ENCODE assay signal across 11 cellular contexts in genomic region chr12:49825971-49826421, GRCh38. TPM values are rescaled to one million over a fixed set of nuclear protein-coding genes. Genes with fewer than 3 reads are reported as not detected.
DNase-seq lines count a peak whose midpoint lies in the region; ATAC-seq and TF ChIP-seq lines count a peak whose summit lies in the region.
"Had no signal": no experiment of that assay in that cellular context is flagged by ENCODE, and none has a peak within 500 bp of the region (broad histone marks: within the 10 kb centered on the region; RNA-seq: fewer than 3 reads in every experiment).

No MANE protein-coding gene starts in this region.

- peaks cover 29% of the 10 kb centered on the region for H3K4me1 Mint-ChIP-seq in endodermal cell
- H3K4me1 Mint-ChIP-seq in nephron, result peaks cover 62% of the 10 kb centered on the region
- peaks cover 41% of the 10 kb centered on the region for H3K4me1 Mint-ChIP-seq in activated T-cell treated with anti-CD3 and anti-CD28 coated beads, Interleukin-2, amount 50 U/mL, for 4 hours (ENCODE audit: low read depth)

- no peaks in the 10 kb centered on the region for H3K9me3 Mint-ChIP-seq in endodermal cell
- no peaks in the 10 kb centered on the region for H3K9me3 Mint-ChIP-seq in nephron
- no peaks in the 10 kb centered on the region for H3K9me3 Mint-ChIP-seq in activated T-cell treated with anti-CD3 and anti-CD28 coated beads, Interleukin-2, amount 50 U/mL, for 4 hours
- H3K9me3 Mint-ChIP-seq: naive B cell had no signal

- no peak overlapping the region for H3K27ac Mint-ChIP-seq in endodermal cell
- H3K27ac Mint-ChIP-seq in nephron, result peak overlapping the region; percentile 89 to 94 (median 94)

- H3K27me3 ChIP-seq in AG04450 (ENCODE audit: control insufficient read depth, insufficient read depth, low read length) (no peaks in the 10 kb centered on the region), HUES64 (ENCODE audit: insufficient read depth, low read length) (no peaks in the 10 kb centered on the region), endodermal cell (ENCODE audit: control insufficient read depth, insufficient read depth, low read length, poor library complexity, severe bottlenecking) (no peaks in the 10 kb centered on the region)

- H3K27ac ChIP-seq in AG04450 (ENCODE audit: low read depth, low read length), result peak overlapping the region; percentile 80
- H3K27ac ChIP-seq in HUES64 (ENCODE audit: low read depth, low read length), result peak overlapping the region; percentile 44; the same call in 1 of the 2 replicates
- H3K27ac ChIP-seq in endodermal cell (ENCODE audit: low read depth, low read length), result no peak overlapping the region
- H3K27ac ChIP-seq: C4-2B had no signal

- ATAC-seq in activated T-cell treated with anti-CD3 and anti-CD28 coated beads, Interleukin-2, amount 50 U/mL, for 4 hours, result no peak

- TF ChIP-seq CTCF in AG04450 (IDR thresholded peaks at IDR 0.05; ENCODE audit: low read depth, low read length) (no peak), endodermal cell (conservative IDR thresholded peaks at IDR 0.05) (no peak), nephron (IDR thresholded peaks at IDR 0.05; ENCODE audit: unreplicated experiment in 3 of 3) (no peak)

- peaks cover 10% of the 10 kb centered on the region for H3K36me3 Mint-ChIP-seq in endodermal cell (ENCODE audit: low read depth)
- peaks cover 14% of the 10 kb centered on the region for H3K36me3 Mint-ChIP-seq in nephron (ENCODE audit: low read depth)
- peaks cover 2% of the 10 kb centered on the region for H3K36me3 Mint-ChIP-seq in activated T-cell treated with anti-CD3 and anti-CD28 coated beads, Interleukin-2, amount 50 U/mL, for 4 hours (ENCODE audit: insufficient read depth)
- H3K36me3 Mint-ChIP-seq: naive B cell had no signal

- peak overlapping the region; percentile 71 for H3K4me3 Mint-ChIP-seq in endodermal cell
- peak overlapping the region; percentile 95 to 97 (median 96) for H3K4me3 Mint-ChIP-seq in nephron
- H3K4me3 Mint-ChIP-seq in activated T-cell treated with anti-CD3 and anti-CD28 coated beads, Interleukin-2, amount 50 U/mL, for 4 hours, result no peak overlapping the region

- H3K4me3 ChIP-seq in AG04450 (ENCODE audit: low read depth, low read length), result peak overlapping the region; percentile 86
- 0 out of 2 replicates have a peak overlapping the region, but pooled peaks have one; percentile 91 for H3K4me3 ChIP-seq in HUES64 (ENCODE audit: low read length)
- H3K4me3 ChIP-seq in endodermal cell (ENCODE audit: low read length), result no peak overlapping the region

- CTCF ChIA-PET in AG04450 (lab: Charles Lee), result interaction anchor here (0.5 to 2.7 kb wide), 5 partner anchors 13 to 566 kb away, joined by 3 to 8 read pairs (median 5); no protein-coding TSS in a partner anchor

- 66% methylated on average over 3 of the region's 4 CpGs for WGBS in HUES64
- 82% methylated on average over 4 of the region's 4 CpGs; no CpG with 5 or more reads in 1 of the 2 experiments for WGBS in endodermal cell (ENCODE audit: insufficient coverage in 1 of 2, insufficient read length in 1 of 2), 2 experiments

- H3K4me1 ChIP-seq in HUES64 (ENCODE audit: insufficient read depth, low read length) (peaks cover 39% of the 10 kb centered on the region), endodermal cell (ENCODE audit: control insufficient read depth, insufficient read depth, low read length) (peaks cover 19% of the 10 kb centered on the region)

- H3K9ac ChIP-seq in HUES64 (ENCODE audit: low read depth, low read length) (no peak overlapping the region), endodermal cell (ENCODE audit: extremely low read depth, low read length, poor library complexity, severe bottlenecking) (no peak overlapping the region)

- DNase-seq in AG04450 (ENCODE audit: low read depth, low spot score) (no peak), endodermal cell (peak; percentile 72), DMS114 treated with DMSO at 0.1 percent for 48 hours (lab: John Stamatoyannopoulos, UW; ENCODE audit: unreplicated experiment) (no peak), NCI-H82 treated with DMSO at 0.1 percent for 48 hours (lab: John Stamatoyannopoulos, UW; ENCODE audit: unreplicated experiment) (no peak), SKM-1 (lab: John Stamatoyannopoulos, UW; ENCODE audit: unreplicated experiment) (no peak)
- no peak for DNase-seq in activated T-cell treated with anti-CD3 and anti-CD28 coated beads, Interleukin-2, amount 50 U/mL, for 4 hours
- DNase-seq: naive B cell, NCI-H2171 treated with DMSO at 0.1 percent for 48 hours had no signal

- H3K9me3 ChIP-seq in AG04450 (ENCODE audit: control insufficient read depth, insufficient read depth, low read length) (no peaks in the 10 kb centered on the region; the same call in 1 of the 2 replicates), HUES64 (ENCODE audit: insufficient read depth, low read depth, low read length) (no peaks in the 10 kb centered on the region), endodermal cell (ENCODE audit: control insufficient read depth, low read length) (no peaks in the 10 kb centered on the region)

- H3K27me3 Mint-ChIP-seq in endodermal cell (ENCODE audit: insufficient read depth), result no peaks in the 10 kb centered on the region
- H3K27me3 Mint-ChIP-seq in nephron (ENCODE audit: low read depth), result no peaks in the 10 kb centered on the region
- no peaks in the 10 kb centered on the region for H3K27me3 Mint-ChIP-seq in activated T-cell treated with anti-CD3 and anti-CD28 coated beads, Interleukin-2, amount 50 U/mL, for 4 hours (ENCODE audit: low read depth)
- H3K27me3 Mint-ChIP-seq: naive B cell had no signal

- H3K36me3 ChIP-seq in HUES64 (ENCODE audit: insufficient read depth, low read length) (peaks cover 7% of the 10 kb centered on the region; the same call in 1 of the 2 replicates), endodermal cell (ENCODE audit: control insufficient read depth, insufficient read depth, low read length) (peaks cover 9% of the 10 kb centered on the region)

- POLR2A ChIA-PET in AG04450 (lab: Yijun Ruan, JAX), result interaction anchor here (0.7 to 2.0 kb wide), 2 partner anchors 85 to 106 kb away, joined by 3 to 6 read pairs; partner anchors contain the start of gene TMBIM6

RNA-seq across cellular contexts. Expression of gene NCKAP5L, which starts 2.2 kb away (rescaled TPM):
- polyA plus RNA-seq in AG04450 (2011; rRNA removed), result 5.6 and 7.3 TPM in 2 replicates
- polyA minus RNA-seq in AG04450 (2011; rRNA and poly(A)+ RNA removed), result 15.9 and 16.0 TPM in 2 replicates
- polyA plus RNA-seq in HUES64 (2013, experiment 1 of 2), result 17.9 TPM
- polyA plus RNA-seq in HUES64 (2013, experiment 2 of 2), result 19.1 TPM
- total RNA-seq in endodermal cell, result 10 to 100 TPM; 21.2 to 24.1 TPM
- polyA plus RNA-seq in endodermal cell (2013, experiment 1 of 2), result 28.0 TPM
- polyA plus RNA-seq in endodermal cell (2013, experiment 2 of 2), result 25.4 TPM
- 1 to 10 TPM; 6.3 to 7.7 (median 6.8) TPM for total RNA-seq in activated T-cell treated with anti-CD3 and anti-CD28 coated beads, Interleukin-2, amount 50 U/mL, for 4 hours

RNA-seq across cellular contexts. Expression of gene BCDIN3D, which starts 16.9 kb away (rescaled TPM):
- polyA plus RNA-seq in AG04450 (2011; rRNA removed), result 3.7 and 3.8 TPM in 2 replicates
- 2.4 and 3.0 TPM in 2 replicates for polyA minus RNA-seq in AG04450 (2011; rRNA and poly(A)+ RNA removed)
- polyA plus RNA-seq in HUES64 (2013, experiment 1 of 2), result 2.4 TPM
- polyA plus RNA-seq in HUES64 (2013, experiment 2 of 2), result 1.8 TPM
- 1 to 10 TPM; 2.8 to 3.8 TPM for total RNA-seq in endodermal cell
- polyA plus RNA-seq in endodermal cell (2013, experiment 1 of 2), result 4.8 TPM
- 5.1 TPM for polyA plus RNA-seq in endodermal cell (2013, experiment 2 of 2)
- 1 to 10 TPM; 4.2 to 6.0 (median 4.3) TPM for total RNA-seq in activated T-cell treated with anti-CD3 and anti-CD28 coated beads, Interleukin-2, amount 50 U/mL, for 4 hours
